Comparison of ENCODE assay signal across 8 cellular contexts in genomic region chr7:128209229-128210035, GRCh38. TPM values are rescaled to one million over a fixed set of nuclear protein-coding genes. Genes with fewer than 3 reads are reported as not detected.
DNase-seq lines count a peak whose midpoint lies in the region; ATAC-seq, FAIRE-seq and TF ChIP-seq lines count a peak whose summit lies in the region.

No MANE protein-coding gene starts in this region.

- peak; percentile 87 for DNase-seq in DMS53 (lab: John Stamatoyannopoulos, UW)
- peak; percentile 86 for DNase-seq in GM23248
- DNase-seq in NCI-H128 (lab: John Stamatoyannopoulos, UW; ENCODE audit: unreplicated experiment), result peak; percentile 59
- DNase-seq in T-helper 9 cell, result peak; percentile 50
- DNase-seq in astrocyte (ENCODE audit: low read depth), result peak; percentile 49
- peak; percentile 88 for DNase-seq in hepatic stellate cell (ENCODE audit: low spot score)
- peak; percentile 31 for DNase-seq in skeletal muscle cell (ENCODE audit: low read depth)

- H3K9me3 ChIP-seq in GM23248 (ENCODE audit: low read depth) (no peaks in the 10 kb centered on the region), astrocyte (ENCODE audit: insufficient read depth, low read depth, low read length) (no peaks in the 10 kb centered on the region)

- H3K9ac ChIP-seq in GM23248 (no peak overlapping the region), astrocyte (ENCODE audit: low read length) (no peak overlapping the region)

- H4K20me1 ChIP-seq in GM23248 (ENCODE audit: insufficient read depth) (no peaks in the 10 kb centered on the region), astrocyte (ENCODE audit: insufficient read depth, low read length) (no peaks in the 10 kb centered on the region)

- no peaks in the 10 kb centered on the region for H3K9me2 ChIP-seq in GM23248 (ENCODE audit: insufficient read depth)

- H3K27ac Mint-ChIP-seq in astrocyte (ENCODE audit: unreplicated experiment), result no peak overlapping the region

- peaks cover 4% of the 10 kb centered on the region for H3K4me1 Mint-ChIP-seq in astrocyte (ENCODE audit: low read depth, unreplicated experiment)

- no peak overlapping the region for H3K4me2 ChIP-seq in GM23248 (ENCODE audit: unreplicated experiment)
- no peak overlapping the region for H3K4me2 ChIP-seq in astrocyte (ENCODE audit: low read length)

- WGBS in GM23248 (ENCODE audit: low coverage in 1 of 2, low lambda C conversion rate in 2 of 2, missing lambda C conversion rate in 2 of 2), 2 experiments, result 17 to 21% methylated on average over 25 to 28 of the region's 28 CpGs

- H3K9me3 Mint-ChIP-seq in astrocyte (ENCODE audit: unreplicated experiment), result no peaks in the 10 kb centered on the region

- H3K27me3 ChIP-seq in GM23248 (replicated peaks; ENCODE audit: insufficient read depth) (peaks cover 7% of the 10 kb centered on the region), astrocyte (ENCODE audit: insufficient read depth, low read length) (peaks cover 37% of the 10 kb centered on the region)

- no peaks in the 10 kb centered on the region for H3K36me3 Mint-ChIP-seq in astrocyte (ENCODE audit: low read depth, unreplicated experiment)

- FAIRE-seq in astrocyte (lab: Jason Lieb, UNC), result peak; percentile 97

- peak; percentile 96 for TF ChIP-seq CTCF in astrocyte (IDR thresholded peaks at IDR 0.05; ENCODE audit: insufficient read depth, low read depth, low read length)

- no peak for ATAC-seq in HG03469 (IDR thresholded peaks at IDR 0.05; ENCODE audit: unreplicated experiment)

- H3K4me1 ChIP-seq in GM23248 (ENCODE audit: insufficient read depth) (no peaks in the 10 kb centered on the region), astrocyte (ENCODE audit: insufficient read depth, low read length) (no peaks in the 10 kb centered on the region)

- no peak overlapping the region for H3K4me3 Mint-ChIP-seq in astrocyte (ENCODE audit: unreplicated experiment)

- H3K79me2 ChIP-seq in GM23248 (ENCODE audit: insufficient read depth) (no peaks in the 10 kb centered on the region), astrocyte (ENCODE audit: insufficient read depth, low read length) (no peaks in the 10 kb centered on the region)

- H3K36me3 ChIP-seq in GM23248 (ENCODE audit: low read depth) (no peaks in the 10 kb centered on the region), astrocyte (ENCODE audit: insufficient read depth, low read length) (no peaks in the 10 kb centered on the region)

- no peak overlapping the region for H3K4me3 ChIP-seq in GM23248
- H3K4me3 ChIP-seq in astrocyte (ENCODE audit: insufficient read depth, low read depth, low read length), result no peak overlapping the region
- H3K4me3 ChIP-seq in skeletal muscle cell (ENCODE audit: low read depth, low read length), result no peak overlapping the region

- H3K27me3 Mint-ChIP-seq in astrocyte (ENCODE audit: low read depth, unreplicated experiment), result peaks cover 45% of the 10 kb centered on the region

- H3F3A ChIP-seq in GM23248 (ENCODE audit: insufficient read depth), result peaks cover 1% of the 10 kb centered on the region; the same call in 1 of the 2 replicates

- in situ Hi-C loops in GM23248 (cut with MboI), result loop anchor here (10.0 kb wide), 2 partner anchors 75 to 485 kb away; no protein-coding TSS in a partner anchor

- H2AFZ ChIP-seq in GM23248 (no peak overlapping the region), astrocyte (ENCODE audit: low read depth, low read length) (no peak overlapping the region)

- no peak overlapping the region for H3K27ac ChIP-seq in GM23248
- no peak overlapping the region for H3K27ac ChIP-seq in astrocyte (ENCODE audit: low read depth, low read length)

RNA-seq across cellular contexts. Expression of gene LEP, which starts 31.6 kb away (rescaled TPM):
- total RNA-seq in GM23248 (2014; rRNA removed; shearing (Covaris generic)), result 0.22 TPM in 1 of 2 replicates, not detected in the other
- polyA plus RNA-seq in GM23248 (2016; fragmentation: Nextera tagmentation; extraction: Ambion mirVana), result 0.09 and 0.11 TPM in 2 replicates
- total RNA-seq in astrocyte, result not detected in 2 replicates

Comparison
In these comparisons a context has a peak if more than half of its experiments do, and no peak if none do; other contexts are left out.
1. DNase-seq: peak in every context shown above with its lines; median percentile 88 in hepatic stellate cell; 87 in DMS53; 86 in GM23248; 59 in NCI-H128; 50 in T-helper 9 cell; 49 in astrocyte; 31 in skeletal muscle cell.